In the genomic region with DNA sequence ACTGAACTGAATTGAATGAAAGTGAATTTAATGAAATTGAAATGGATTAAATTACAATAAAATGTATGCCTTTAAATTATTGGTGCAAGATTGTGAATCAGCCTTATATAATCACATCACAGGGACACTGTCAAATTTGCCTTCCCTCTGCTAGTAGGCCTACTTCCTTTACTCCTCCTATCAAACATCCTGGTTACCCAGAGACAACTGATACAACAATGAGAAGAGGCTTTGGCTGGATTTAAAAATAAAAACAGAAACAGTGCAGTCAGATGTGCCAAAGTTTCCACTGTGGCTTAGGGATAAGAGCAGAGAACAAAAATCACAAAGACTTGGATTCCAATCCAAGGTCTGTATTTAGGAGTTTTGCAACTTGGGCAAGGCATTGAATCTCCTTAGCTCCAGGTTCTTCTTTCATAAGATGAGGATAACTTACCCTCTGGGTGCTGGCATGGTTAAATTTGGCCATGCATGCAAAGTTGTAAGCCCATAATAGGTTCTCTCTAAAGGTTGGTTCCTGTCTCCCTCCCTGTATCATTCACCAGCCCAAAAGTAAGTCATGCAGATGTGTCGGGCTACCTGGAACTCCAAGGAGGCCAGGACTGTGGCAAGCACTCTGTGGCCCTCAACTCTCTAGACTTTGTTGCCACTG, we compare ENCODE assay signal across 23 cellular contexts.
"Had no signal": no experiment of that assay in that cellular context is flagged by ENCODE, and none has a peak within 500 bp of the region (broad histone marks: within the 10 kb centered on the region; RNA-seq: fewer than 3 reads in every experiment).

No MANE protein-coding gene starts in this region.

- H3K9ac ChIP-seq: neural progenitor cell, parathyroid adenoma had no signal

- H3K27ac ChIP-seq: left lung, lower lobe of right lung, neural progenitor cell, parathyroid adenoma, spleen, thoracic aorta, tibial nerve, upper lobe of left lung had no signal

- H3K36me3 ChIP-seq: esophagus squamous epithelium, left lung, lower lobe of right lung, neural progenitor cell, spleen, thoracic aorta, tibial nerve, upper lobe of left lung had no signal

- FAIRE-seq: bronchial epithelial cell, colon, urothelium cell line had no signal

- DNase-seq: central memory CD4-positive, alpha-beta T cell; effector memory CD4-positive, alpha-beta T cell; esophagus squamous epithelium; foreskin melanocyte; glutamatergic neuron; left cardiac atrium; left lung; lower lobe of right lung; mesenchymal stem cell; mucosa of descending colon; naive thymus-derived CD4-positive, alpha-beta T cell; spleen; stimulated activated CD4-positive, alpha-beta T cell treated with anti-CD3 and anti-CD28 coated beads, Interleukin-4, amount 100 ng/mL, for 4 hours; stimulated activated naive CD8-positive, alpha-beta T cell treated with anti-CD3 and anti-CD28 coated beads, Interleukin-15, Interleukin-2, amounts not matched to agents 100 U/mL and 50 U/mL, for 24 hours; upper lobe of left lung had no signal

- H3K9me3 ChIP-seq: esophagus squamous epithelium, lower lobe of right lung, mucosa of descending colon, spleen, thoracic aorta, tibial nerve, upper lobe of left lung had no signal

- H3K4me1 ChIP-seq: left lung, lower lobe of right lung, neural progenitor cell, parathyroid adenoma, spleen, tibial nerve, upper lobe of left lung had no signal

- ATAC-seq: left lung; lower lobe of right lung; mucosa of descending colon; naive thymus-derived CD4-positive, alpha-beta T cell had no signal

- H3K4me2 ChIP-seq: neural progenitor cell had no signal

- H3K4me3 ChIP-seq: esophagus squamous epithelium, left lung, lower lobe of right lung, mucosa of descending colon, neural progenitor cell, skin epidermis, spleen, thoracic aorta, tibial nerve, upper lobe of left lung had no signal

- H2AFZ ChIP-seq: neural progenitor cell, parathyroid adenoma had no signal

- H3K27me3 ChIP-seq: esophagus squamous epithelium, left lung, neural progenitor cell, spleen, tibial nerve, upper lobe of left lung had no signal

- H3K79me2 ChIP-seq: parathyroid adenoma had no signal
